ENCODE assay signal across 8 cellular contexts in the genomic region with DNA sequence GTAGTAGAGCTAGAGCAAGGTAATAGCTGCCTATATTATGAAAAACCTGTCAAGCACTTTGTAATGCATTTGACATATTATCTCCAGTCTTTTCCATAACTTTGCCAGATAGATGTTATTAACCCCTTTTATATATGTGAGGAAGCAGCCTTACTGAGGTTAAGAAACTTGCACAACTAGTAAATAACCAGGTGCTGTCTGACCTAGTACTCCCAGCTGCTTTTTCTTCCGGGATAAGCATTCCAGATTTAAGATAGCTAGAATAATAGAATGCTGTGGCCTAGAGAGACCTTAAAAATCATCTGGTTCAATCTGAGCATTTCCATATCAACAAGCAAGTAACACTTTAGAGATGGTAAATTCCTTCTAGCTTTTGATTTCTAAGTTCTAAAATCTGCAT. TPM values are rescaled to one million over a fixed set of nuclear protein-coding genes. Genes with fewer than 3 reads are reported as not detected.
DNase-seq lines count a peak whose midpoint lies in the region; ATAC-seq and TF ChIP-seq lines count a peak whose summit lies in the region.

No MANE protein-coding gene starts in this region.

- no peaks in the 10 kb centered on the region for H3K9me3 Mint-ChIP-seq in activated CD8-positive, alpha-beta memory T cell treated with anti-CD3 and anti-CD28 coated beads, Interleukin-2, amount 10 ng/mL, durations not matched to agents 7 days and 5 days (ENCODE audit: low read depth)
- no peaks in the 10 kb centered on the region for H3K9me3 Mint-ChIP-seq in activated naive CD8-positive, alpha-beta T cell treated with anti-CD3 and anti-CD28 coated beads, Interleukin-2, amount 50 U/mL, for 24 hours

- no peaks in the 10 kb centered on the region for H3K9me3 ChIP-seq in liver (ENCODE audit: control insufficient read depth in 4 of 4, low read length in 3 of 4)
- no peaks in the 10 kb centered on the region for H3K9me3 ChIP-seq in tibial artery

- H3K36me3 Mint-ChIP-seq in activated CD8-positive, alpha-beta memory T cell treated with anti-CD3 and anti-CD28 coated beads, Interleukin-2, amount 10 ng/mL, durations not matched to agents 7 days and 5 days, result peaks cover 16% of the 10 kb centered on the region
- H3K36me3 Mint-ChIP-seq in activated naive CD8-positive, alpha-beta T cell treated with anti-CD3 and anti-CD28 coated beads, Interleukin-2, amount 50 U/mL, for 24 hours (ENCODE audit: low read depth), result peaks cover 8% of the 10 kb centered on the region

- TF ChIP-seq CTCF in liver (IDR thresholded peaks at IDR 0.05; ENCODE audit: low read depth, low read length, missing input control) (no peak), tibial artery (IDR thresholded peaks at IDR 0.05) (no peak)

- no peaks in the 10 kb centered on the region for H3K27me3 ChIP-seq in liver (ENCODE audit: control insufficient read depth in 4 of 4, insufficient read depth in 4 of 4, low read length in 3 of 4)
- H3K27me3 ChIP-seq in tibial artery, result no peaks in the 10 kb centered on the region

- H3K9ac ChIP-seq in liver (ENCODE audit: low read depth in 1 of 2, low read length in 2 of 2), result peak overlapping the region; percentile 86 to 98

- H3K36me3 ChIP-seq in liver (ENCODE audit: control insufficient read depth in 4 of 4, insufficient read depth in 3 of 4, low read depth in 1 of 4, low read length in 3 of 4) (no peaks in the 10 kb centered on the region), tibial artery (no peaks in the 10 kb centered on the region)

- H3K27ac ChIP-seq in liver (ENCODE audit: low read depth in 1 of 2, low read length in 2 of 2), result peak overlapping the region; percentile 97 to 99
- peak overlapping the region; percentile 98 to 99 for H3K27ac ChIP-seq in tibial artery

- no peak for TF ChIP-seq RAD21 in liver (IDR thresholded peaks at IDR 0.05)

- peaks cover 0 to 24% (median 16%) of the 10 kb centered on the region in 4 donors for H3K4me1 ChIP-seq in liver (ENCODE audit: control insufficient read depth in 4 of 4, insufficient read depth in 4 of 4, low read length in 3 of 4)
- peaks cover 0 to 49% (median 14%) of the 10 kb centered on the region in 4 donors for H3K4me1 ChIP-seq in tibial artery

- H3K4me1 Mint-ChIP-seq in activated CD8-positive, alpha-beta memory T cell treated with anti-CD3 and anti-CD28 coated beads, Interleukin-2, amount 10 ng/mL, durations not matched to agents 7 days and 5 days, result peaks cover 42% of the 10 kb centered on the region
- H3K4me1 Mint-ChIP-seq in activated naive CD8-positive, alpha-beta T cell treated with anti-CD3 and anti-CD28 coated beads, Interleukin-2, amount 50 U/mL, for 24 hours, result peaks cover 53% of the 10 kb centered on the region

- no peak for DNase-seq in activated CD8-positive, alpha-beta memory T cell treated with anti-CD3 and anti-CD28 coated beads, Interleukin-2, amount 10 ng/mL, durations not matched to agents 7 days and 5 days
- no peak for DNase-seq in activated CD8-positive, alpha-beta memory T cell treated with anti-CD3 and anti-CD28 coated beads, Interleukin-2, amount 50 U/mL, for 48 hours
- DNase-seq in activated naive CD8-positive, alpha-beta T cell treated with anti-CD3 and anti-CD28 coated beads, Interleukin-2, amount 50 U/mL, for 24 hours, result no peak
- DNase-seq in tibial artery (no peak), amniotic stem cell (lab: John Stamatoyannopoulos, UW) (no peak)
- no peak for DNase-seq in stimulated activated CD4-positive, alpha-beta T cell treated with anti-CD3 and anti-CD28 coated beads, Interleukin-2, amount 100 ng/mL, for 24 hours

- 11% methylated on average over 1 of the region's 1 CpG for WGBS in liver

- CTCF ChIA-PET in activated CD8-positive, alpha-beta memory T cell treated with anti-CD3 and anti-CD28 coated beads, Interleukin-2, amount 10 ng/mL, durations not matched to agents 7 days and 5 days (lab: Charles Lee), result interaction anchor here (0.6 to 6.5 kb wide), 8 partner anchors 11 to 623 kb away, joined by 3 to 89 read pairs (median 4); partner anchors contain the start of genes HS2ST1, LMO4 and SELENOF

- peak overlapping the region; percentile 97 for H3K4me3 Mint-ChIP-seq in activated CD8-positive, alpha-beta memory T cell treated with anti-CD3 and anti-CD28 coated beads, Interleukin-2, amount 10 ng/mL, durations not matched to agents 7 days and 5 days
- peak overlapping the region; percentile 90 for H3K4me3 Mint-ChIP-seq in activated naive CD8-positive, alpha-beta T cell treated with anti-CD3 and anti-CD28 coated beads, Interleukin-2, amount 50 U/mL, for 24 hours

- peak overlapping the region; percentile 96 for H3K27ac Mint-ChIP-seq in activated CD8-positive, alpha-beta memory T cell treated with anti-CD3 and anti-CD28 coated beads, Interleukin-2, amount 10 ng/mL, durations not matched to agents 7 days and 5 days
- peak overlapping the region; percentile 61 for H3K27ac Mint-ChIP-seq in activated naive CD8-positive, alpha-beta T cell treated with anti-CD3 and anti-CD28 coated beads, Interleukin-2, amount 50 U/mL, for 24 hours

- no peaks in the 10 kb centered on the region for H3K27me3 Mint-ChIP-seq in activated CD8-positive, alpha-beta memory T cell treated with anti-CD3 and anti-CD28 coated beads, Interleukin-2, amount 10 ng/mL, durations not matched to agents 7 days and 5 days
- no peaks in the 10 kb centered on the region for H3K27me3 Mint-ChIP-seq in activated naive CD8-positive, alpha-beta T cell treated with anti-CD3 and anti-CD28 coated beads, Interleukin-2, amount 50 U/mL, for 24 hours

- intact Hi-C loops in tibial artery (cut with DNase I; ENCODE audit: low total_unique reads), result loop anchor here (5.0 kb wide), 1 partner anchor 211 kb away; no protein-coding TSS in a partner anchor

- no peak for ATAC-seq in activated CD8-positive, alpha-beta memory T cell treated with anti-CD3 and anti-CD28 coated beads, Interleukin-2, amount 10 ng/mL, durations not matched to agents 7 days and 5 days
- no peak for ATAC-seq in activated naive CD8-positive, alpha-beta T cell treated with anti-CD3 and anti-CD28 coated beads, Interleukin-2, amount 50 U/mL, for 24 hours
- ATAC-seq in HG02798 (IDR thresholded peaks at IDR 0.05; ENCODE audit: poor library complexity, unreplicated experiment), result no peak

- peak overlapping the region; percentile 86 to 97 (median 96) for H3K4me3 ChIP-seq in liver (ENCODE audit: low read depth in 1 of 3, low read length in 3 of 3)
- peak overlapping the region; percentile 85 to 91 for H3K4me3 ChIP-seq in tibial artery

TF ChIP-seq in liver, 16 proteins besides CTCF, POLR2A, EP300 and RAD21:
- TF ChIP-seq JUND (IDR thresholded peaks at IDR 0.05), result no peak
- peak in 1 of 2 donors; percentile 1 for TF ChIP-seq RXRA (IDR thresholded peaks at IDR 0.05)

RNA-seq across cellular contexts. Expression of gene SH3GLB1, which starts 1.6 kb away (rescaled TPM):
- total RNA-seq in activated CD8-positive, alpha-beta memory T cell treated with anti-CD3 and anti-CD28 coated beads, Interleukin-2, amount 10 ng/mL, durations not matched to agents 7 days and 5 days, result 10 to 100 TPM; 62.1 to 68.6 TPM
- total RNA-seq in liver, result 10 to 100 TPM; 16.8 to 19.7 TPM
- polyA plus RNA-seq in liver, result 10 to 100 TPM; 14.1 to 25.2 TPM
